Comparison of ENCODE assay signal across 8 cellular contexts in genomic region chr5:180802325-180803180, GRCh38. TPM values are rescaled to one million over a fixed set of nuclear protein-coding genes. Genes with fewer than 3 reads are reported as not detected.
DNase-seq lines count a peak whose midpoint lies in the region; ATAC-seq and TF ChIP-seq lines count a peak whose summit lies in the region.

Gene MGAT1 (minus strand): TSS chr5:180802806. CDS start chr5:180792971, 9,835 bp downstream.

- peaks cover 24 to 63% (median 38%) of the 10 kb centered on the region in 11 experiments; a peak in 21 of 22 replicates for H3K36me3 ChIP-seq in BLaER1 treated with 17β-estradiol and CSF1 and Interleukin-3, amounts not matched to agents 10 nM and 100 nM
- peaks cover 0 to 8% of the 10 kb centered on the region in 2 donors for H3K36me3 ChIP-seq in stomach smooth muscle (ENCODE audit: control insufficient read depth in 2 of 2, insufficient read depth in 2 of 2, low read length in 2 of 2)

- TF ChIP-seq CTCF in neural crest cell (conservative IDR thresholded peaks at IDR 0.05): no peak

- no peaks in the 10 kb centered on the region for H3K9me3 Mint-ChIP-seq in neural crest cell

- H3K4me3 ChIP-seq in BLaER1 treated with 17β-estradiol and CSF1 and Interleukin-3, amounts not matched to agents 10 nM and 100 nM: peak within 1 kb of the TSS; percentile 88 to 96 (median 94)
- peak within 1 kb of the TSS; percentile 72 to 86 for H3K4me3 ChIP-seq in stomach smooth muscle (ENCODE audit: low read length in 2 of 2)

- H3K36me3 Mint-ChIP-seq in neural crest cell (ENCODE audit: low read depth): peaks cover 3% of the 10 kb centered on the region

- peak within 1 kb of the TSS; percentile 46 for H3K27ac Mint-ChIP-seq in neural crest cell (ENCODE audit: unreplicated experiment)

- H3K27ac ChIP-seq in BLaER1 treated with 17β-estradiol and CSF1 and Interleukin-3, amounts not matched to agents 10 nM and 100 nM: peak within 1 kb of the TSS; percentile 91 to 100 (median 99)
- peak within 1 kb of the TSS; percentile 84 for H3K27ac ChIP-seq in stomach smooth muscle (ENCODE audit: low read length)

- H3K4me1 Mint-ChIP-seq in neural crest cell: peaks cover 68% of the 10 kb centered on the region

- ATAC-seq in GM19324 (IDR thresholded peaks at IDR 0.05; ENCODE audit: low FRiP score, unreplicated experiment) (peak; percentile 52), HG03521 (IDR thresholded peaks at IDR 0.05; ENCODE audit: unreplicated experiment) (peak; percentile 48)

- no peaks in the 10 kb centered on the region for H3K9me3 ChIP-seq in BLaER1 treated with 17β-estradiol and CSF1 and Interleukin-3, amounts not matched to agents 10 nM and 100 nM (replicated peaks in 1 of 11)
- H3K9me3 ChIP-seq in stomach smooth muscle (ENCODE audit: control insufficient read depth in 2 of 2, low read length in 2 of 2): no peaks in the 10 kb centered on the region

- DNase-seq in RPMI7951 (ENCODE audit: low read depth) (peak; percentile 83), fibroblast of the conjunctiva (ENCODE audit: low read depth) (peak; percentile 62), neural crest cell (ENCODE audit: low read depth, low spot score) (peak; percentile 66)
- peak; percentile 93 for DNase-seq in activated effector memory CD4-positive, alpha-beta T cell treated with anti-CD3 and anti-CD28 coated beads, Interleukin-2, amount 50 U/mL, for 16 hours

- peaks cover 45 to 74% (median 50%) of the 10 kb centered on the region in 11 experiments for H4K20me1 ChIP-seq in BLaER1 treated with 17β-estradiol and CSF1 and Interleukin-3, amounts not matched to agents 10 nM and 100 nM

- H3K27me3 Mint-ChIP-seq in neural crest cell (ENCODE audit: low read depth): no peaks in the 10 kb centered on the region

- peaks cover 73 to 89% (median 82%) of the 10 kb centered on the region in 10 experiments for H3K4me1 ChIP-seq in BLaER1 treated with 17β-estradiol and CSF1 and Interleukin-3, amounts not matched to agents 10 nM and 100 nM
- H3K4me1 ChIP-seq in stomach smooth muscle (ENCODE audit: control insufficient read depth, insufficient read depth, low read length): peaks cover 78% of the 10 kb centered on the region

- H3K9ac ChIP-seq in BLaER1 treated with 17β-estradiol and CSF1 and Interleukin-3, amounts not matched to agents 10 nM and 100 nM: peak within 1 kb of the TSS; percentile 97 to 100 (median 99)
- peak within 1 kb of the TSS; percentile 84 to 85 for H3K9ac ChIP-seq in stomach smooth muscle (ENCODE audit: low read length in 2 of 2)

- peak within 1 kb of the TSS; percentile 92 to 99 (median 98) for H3K4me2 ChIP-seq in BLaER1 treated with 17β-estradiol and CSF1 and Interleukin-3, amounts not matched to agents 10 nM and 100 nM

- no peaks in the 10 kb centered on the region for H3K27me3 ChIP-seq in BLaER1 treated with 17β-estradiol and CSF1 and Interleukin-3, amounts not matched to agents 10 nM and 100 nM
- no peaks in the 10 kb centered on the region for H3K27me3 ChIP-seq in stomach smooth muscle (ENCODE audit: control insufficient read depth in 1 of 2, insufficient read depth in 2 of 2, low read length in 2 of 2)

- H3K4me3 Mint-ChIP-seq in neural crest cell: peak within 1 kb of the TSS; percentile 88

RNA-seq across cellular contexts. Expression of gene MGAT1, which starts in this region (rescaled TPM):
- total RNA-seq in RPMI7951 (2014; rRNA removed; shearing (Covaris generic)): 39.0 and 56.8 TPM in 2 replicates
- total RNA-seq in neural crest cell: 57.0 and 57.1 TPM in 2 replicates

Comparison
In these comparisons a context has a peak if more than half of its experiments do, and no peak if none do; other contexts are left out.
1. Peak in every context shown above with its lines: DNase-seq, ATAC-seq, H3K4me3 ChIP-seq and H3K27ac ChIP-seq.